ENCODE assay signal across 1 cellular context in genomic region chr7:150410131-150410530, GRCh38.
TF ChIP-seq lines count a peak whose summit lies in the region.

No MANE protein-coding gene starts in this region.

TF ChIP-seq in H1, 55 proteins besides CTCF, POLR2A, EP300 and RAD21:
- TF ChIP-seq BCL11A (IDR thresholded peaks at IDR 0.05; ENCODE audit: low read depth in 2 of 2, low read length in 2 of 2) = no peak
- TF ChIP-seq CHD2 (IDR thresholded peaks at IDR 0.05; ENCODE audit: low read length) = no peak
- TF ChIP-seq POU5F1 (IDR thresholded peaks at IDR 0.05; ENCODE audit: low read depth, low read length) = no peak
- no peak for TF ChIP-seq CHD7 (IDR thresholded peaks at IDR 0.05; ENCODE audit: insufficient replicate concordance, low read length)
- no peak for TF ChIP-seq KDM4A (IDR thresholded peaks at IDR 0.05; ENCODE audit: low read depth, low read length, severe bottlenecking)
- TF ChIP-seq ATF3 (IDR thresholded peaks at IDR 0.05; ENCODE audit: insufficient read depth, low read depth, low read length) = no peak
- TF ChIP-seq FOSL1 (IDR thresholded peaks at IDR 0.05; ENCODE audit: insufficient read depth, low read depth, low read length) = no peak
- no peak for TF ChIP-seq TAF7 (optimal IDR thresholded peaks at IDR 0.05; ENCODE audit: borderline replicate concordance, low read depth, low read length)
- no peak for TF ChIP-seq SP1 (IDR thresholded peaks at IDR 0.05; ENCODE audit: low read depth, low read length)
- TF ChIP-seq SIX5 (IDR thresholded peaks at IDR 0.05; ENCODE audit: low read depth, low read length) = no peak
- TF ChIP-seq SIRT6 (IDR thresholded peaks at IDR 0.05; ENCODE audit: low read length) = no peak
- TF ChIP-seq SAP30 (IDR thresholded peaks at IDR 0.05; ENCODE audit: insufficient read depth, insufficient replicate concordance, low read length) = no peak
- TF ChIP-seq RNF2 (IDR thresholded peaks at IDR 0.05; ENCODE audit: borderline replicate concordance, low read depth, low read length, missing control alignments, poor library complexity, severe bottlenecking) = no peak
- TF ChIP-seq JUN (IDR thresholded peaks at IDR 0.05; ENCODE audit: low read depth, low read length) = no peak
- no peak for TF ChIP-seq RXRA (IDR thresholded peaks at IDR 0.05; ENCODE audit: insufficient read depth, low read depth, low read length)
- no peak for TF ChIP-seq CREB1 (IDR thresholded peaks at IDR 0.05)
- no peak for TF ChIP-seq BACH1 (IDR thresholded peaks at IDR 0.05; ENCODE audit: low read length)
- TF ChIP-seq CEBPB (IDR thresholded peaks at IDR 0.05; ENCODE audit: low read depth, low read length) = no peak
TF ChIP-seq in H1: peak in this region for 0.
